ENCODE assay signal across 1 cellular context in the genomic region with DNA sequence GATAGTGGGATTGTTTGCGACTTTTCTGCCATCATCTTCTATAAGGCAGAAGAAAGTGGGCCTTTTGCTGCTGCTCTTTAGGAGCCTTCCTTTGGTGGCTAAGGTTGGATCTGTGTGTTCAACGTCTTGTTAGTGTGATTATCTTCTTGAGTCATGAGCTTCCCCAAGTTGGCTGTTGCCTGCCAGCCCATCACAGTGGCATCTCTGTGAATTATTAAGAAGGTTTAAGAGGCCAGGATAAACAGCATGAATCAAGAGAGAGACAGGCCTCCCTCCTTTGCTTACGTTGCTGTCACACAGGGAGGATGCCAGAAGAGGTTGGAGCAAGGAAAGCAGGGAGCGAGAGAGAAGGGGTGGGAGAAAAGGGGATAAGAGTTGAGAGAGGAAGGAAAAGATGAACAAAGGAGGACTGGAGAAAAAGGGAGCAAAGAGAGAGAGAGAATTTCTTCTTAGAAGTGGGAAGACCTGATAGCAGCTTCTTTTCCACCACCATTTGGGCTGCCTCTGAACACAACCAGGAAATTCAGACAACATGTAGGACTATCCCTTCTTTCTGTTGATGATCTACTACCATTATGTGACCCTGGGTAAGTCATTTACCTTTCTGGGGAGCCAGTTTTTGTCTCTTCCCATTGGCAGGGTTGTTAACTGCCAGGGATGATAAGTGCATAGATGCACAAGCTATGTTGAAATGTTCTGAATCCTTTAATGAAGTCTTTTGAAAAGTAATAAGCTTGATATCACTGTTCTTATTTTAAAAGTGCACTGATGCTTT.
TF ChIP-seq lines count a peak whose summit lies in the region.

No MANE protein-coding gene starts in this region.

TF ChIP-seq in SK-N-SH treated with all-trans-retinoic acid at 6 μM for 48 hours, 23 proteins besides CTCF, POLR2A, EP300 and RAD21 (continued from another document):
- TF ChIP-seq, protein P1, sequence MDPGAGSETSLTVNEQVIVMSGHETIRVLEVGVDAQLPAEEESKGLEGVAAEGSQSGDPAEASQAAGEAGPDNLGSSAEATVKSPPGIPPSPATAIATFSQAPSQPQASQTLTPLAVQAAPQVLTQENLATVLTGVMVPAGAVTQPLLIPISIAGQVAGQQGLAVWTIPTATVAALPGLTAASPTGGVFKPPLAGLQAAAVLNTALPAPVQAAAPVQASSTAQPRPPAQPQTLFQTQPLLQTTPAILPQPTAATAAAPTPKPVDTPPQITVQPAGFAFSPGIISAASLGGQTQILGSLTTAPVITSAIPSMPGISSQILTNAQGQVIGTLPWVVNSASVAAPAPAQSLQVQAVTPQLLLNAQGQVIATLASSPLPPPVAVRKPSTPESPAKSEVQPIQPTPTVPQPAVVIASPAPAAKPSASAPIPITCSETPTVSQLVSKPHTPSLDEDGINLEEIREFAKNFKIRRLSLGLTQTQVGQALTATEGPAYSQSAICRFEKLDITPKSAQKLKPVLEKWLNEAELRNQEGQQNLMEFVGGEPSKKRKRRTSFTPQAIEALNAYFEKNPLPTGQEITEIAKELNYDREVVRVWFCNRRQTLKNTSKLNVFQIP (CRISPR knock-in tag; IDR thresholded peaks at IDR 0.05; ENCODE audit: borderline replicate concordance, low read depth), result no peak
- no peak for TF ChIP-seq RARB (CRISPR knock-in tag; IDR thresholded peaks at IDR 0.05)
- no peak for TF ChIP-seq ZFP30 (CRISPR knock-in tag; IDR thresholded peaks at IDR 0.05)
- TF ChIP-seq TOX (CRISPR knock-in tag; IDR thresholded peaks at IDR 0.05; ENCODE audit: borderline replicate concordance), result no peak
